ENCODE assay signal across 12 cellular contexts in genomic region chr6:6246539-6246938, GRCh38.
A peak's percentile ranks its signal among the peaks of the same experiment; 100 is the strongest.
DNase-seq lines count a peak whose midpoint lies in the region; ATAC-seq and TF ChIP-seq lines count a peak whose summit lies in the region.
"Had no signal": no experiment of that assay in that cellular context is flagged by ENCODE, and none has a peak within 500 bp of the region (broad histone marks: within the 10 kb centered on the region; RNA-seq: fewer than 3 reads in every experiment).

No MANE protein-coding gene starts in this region.

- H3K9me2 ChIP-seq in SU-DHL-6 (replicated peaks; ENCODE audit: insufficient read depth, low read length): no peaks in the 10 kb centered on the region

- no peak overlapping the region for H2AFZ ChIP-seq in SU-DHL-6 (ENCODE audit: low read depth, low read length, severe bottlenecking)

- no peak overlapping the region for H3K4me3 ChIP-seq in SU-DHL-6 (ENCODE audit: insufficient read depth, low read length, poor library complexity, severe bottlenecking)
- H3K4me3 ChIP-seq: MG63, skin epidermis had no signal

- H4K20me1 ChIP-seq in SU-DHL-6 (ENCODE audit: low read depth, low read length): no peaks in the 10 kb centered on the region

- H3K4me1 Mint-ChIP-seq in activated naive CD8-positive, alpha-beta T cell treated with anti-CD3 and anti-CD28 coated beads, Interleukin-2, amount 50 U/mL, for 24 hours: peaks cover 6% of the 10 kb centered on the region
- H3K4me1 Mint-ChIP-seq: CD4-positive, CD25-positive, alpha-beta regulatory T cell had no signal

- peak overlapping the region; percentile 8 for H3K4me2 ChIP-seq in SU-DHL-6 (ENCODE audit: low read depth, low read length, poor library complexity, severe bottlenecking)

- H3K27ac ChIP-seq in SU-DHL-6 (ENCODE audit: low read depth, low read length): no peak overlapping the region
- H3K27ac ChIP-seq: skin epidermis had no signal

- no peaks in the 10 kb centered on the region for H3K79me2 ChIP-seq in SU-DHL-6 (ENCODE audit: insufficient read depth, low read length)

- no peaks in the 10 kb centered on the region for H3K9me3 ChIP-seq in SU-DHL-6 (ENCODE audit: insufficient read depth, low read length)
- H3K9me3 ChIP-seq: MG63 had no signal

- H3K9ac ChIP-seq in SU-DHL-6 (ENCODE audit: low read length): no peak overlapping the region

- no peak overlapping the region for H3K27ac Mint-ChIP-seq in activated naive CD8-positive, alpha-beta T cell treated with anti-CD3 and anti-CD28 coated beads, Interleukin-2, amount 50 U/mL, for 24 hours
- H3K27ac Mint-ChIP-seq: CD4-positive, CD25-positive, alpha-beta regulatory T cell had no signal

- H3K9me3 Mint-ChIP-seq in activated naive CD8-positive, alpha-beta T cell treated with anti-CD3 and anti-CD28 coated beads, Interleukin-2, amount 50 U/mL, for 24 hours: peaks cover 3% of the 10 kb centered on the region

- DNase-seq in cerebellar nuclear complex (lab: John Stamatoyannopoulos, UW): no peak
- DNase-seq in NCI-H2227 (lab: John Stamatoyannopoulos, UW; ENCODE audit: unreplicated experiment): no peak
- DNase-seq in NCI-H446 (lab: John Stamatoyannopoulos, UW): no peak
- DNase-seq in activated naive CD8-positive, alpha-beta T cell treated with anti-CD3 and anti-CD28 coated beads, Interleukin-2, amount 50 U/mL, for 24 hours: no peak
- DNase-seq: MG63; naive thymus-derived CD4-positive, alpha-beta T cell had no signal

- peak; percentile 88 for ATAC-seq in GM18511 (IDR thresholded peaks at IDR 0.05; ENCODE audit: unreplicated experiment)
- peak; percentile 69 for ATAC-seq in GM21390 (IDR thresholded peaks at IDR 0.05; ENCODE audit: unreplicated experiment)
- peak; percentile 90 for ATAC-seq in HG03159 (IDR thresholded peaks at IDR 0.05; ENCODE audit: unreplicated experiment)
- ATAC-seq in activated naive CD8-positive, alpha-beta T cell treated with anti-CD3 and anti-CD28 coated beads, Interleukin-2, amount 50 U/mL, for 24 hours: no peak
- ATAC-seq: naive thymus-derived CD4-positive, alpha-beta T cell had no signal

- no peaks in the 10 kb centered on the region for H3K36me3 Mint-ChIP-seq in activated naive CD8-positive, alpha-beta T cell treated with anti-CD3 and anti-CD28 coated beads, Interleukin-2, amount 50 U/mL, for 24 hours (ENCODE audit: low read depth)
- H3K36me3 Mint-ChIP-seq: CD4-positive, CD25-positive, alpha-beta regulatory T cell; naive thymus-derived CD4-positive, alpha-beta T cell had no signal

- no peaks in the 10 kb centered on the region for H3F3A ChIP-seq in SU-DHL-6 (ENCODE audit: insufficient read depth)

- H3K4me3 Mint-ChIP-seq in activated naive CD8-positive, alpha-beta T cell treated with anti-CD3 and anti-CD28 coated beads, Interleukin-2, amount 50 U/mL, for 24 hours: no peak overlapping the region
- H3K4me3 Mint-ChIP-seq: CD4-positive, CD25-positive, alpha-beta regulatory T cell; naive thymus-derived CD4-positive, alpha-beta T cell had no signal

- H3K27me3 Mint-ChIP-seq in activated naive CD8-positive, alpha-beta T cell treated with anti-CD3 and anti-CD28 coated beads, Interleukin-2, amount 50 U/mL, for 24 hours: peaks cover 30% of the 10 kb centered on the region

- 0 out of 2 replicates have a peak, but pooled peaks cover 3% of the 10 kb centered on the region for H3K27me3 ChIP-seq in SU-DHL-6 (ENCODE audit: low read length)

- H3K36me3 ChIP-seq in SU-DHL-6 (ENCODE audit: low read length): no peaks in the 10 kb centered on the region
- H3K36me3 ChIP-seq: MG63 had no signal

- TF ChIP-seq CTCF in SU-DHL-6 (IDR thresholded peaks at IDR 0.05; ENCODE audit: insufficient read depth, low read length, poor library complexity, severe bottlenecking): no peak
